In the genomic region with DNA sequence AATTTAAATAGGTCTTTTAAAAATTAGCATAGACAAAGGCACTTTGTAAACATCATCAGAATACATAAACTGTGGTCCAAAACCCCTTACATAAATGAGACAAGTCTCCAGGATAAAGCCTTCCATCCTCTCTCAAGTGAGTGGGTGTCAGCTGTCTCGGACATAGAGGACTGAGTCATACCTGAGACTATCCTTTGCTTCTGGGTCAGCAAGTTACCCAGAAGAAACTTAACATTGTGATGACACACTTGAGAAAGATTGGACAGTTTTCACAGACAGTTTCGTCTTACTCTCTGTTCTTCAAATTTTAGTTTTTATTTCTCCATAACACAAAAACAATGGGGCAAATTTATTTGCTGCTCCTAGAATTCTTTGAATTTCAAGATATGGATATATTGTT, we compare ENCODE assay signal across 10 cellular contexts.
A peak's percentile ranks its signal among the peaks of the same experiment; 100 is the strongest.
DNase-seq lines count a peak whose midpoint lies in the region; ATAC-seq, FAIRE-seq and TF ChIP-seq lines count a peak whose summit lies in the region.
"Had no signal": no experiment of that assay in that cellular context is flagged by ENCODE, and none has a peak within 500 bp of the region (broad histone marks: within the 10 kb centered on the region; RNA-seq: fewer than 3 reads in every experiment).

No MANE protein-coding gene starts in this region.

- CTCF ChIA-PET in AG04449 (lab: Yijun Ruan, JAX) = no interaction called here

- H3K9me3 ChIP-seq in kidney (ENCODE audit: control insufficient read depth in 1 of 2, low read length in 2 of 2) (peaks cover 0 to 6% of the 10 kb centered on the region in 2 donors), SJCRH30 (replicated peaks) (no peaks in the 10 kb centered on the region)
- H3K9me3 ChIP-seq: BLaER1 had no signal

- DNase-seq in AG04449 (ENCODE audit: low read depth, low spot score) = peak; percentile 28
- DNase-seq in dedifferentiated amniotic fluid mesenchymal stem cell (ENCODE audit: extremely low spot score) = peak; percentile 48
- no peak for DNase-seq in kidney
- DNase-seq in NCI-H1930 (lab: John Stamatoyannopoulos, UW) = no peak
- no peak for DNase-seq in SJCRH30
- DNase-seq in hippocampal formation (lab: John Stamatoyannopoulos, UW) = no peak
- DNase-seq: NCI-H1694 had no signal

- FAIRE-seq in kidney (lab: Jason Lieb, UNC) = no peak

- H3K4me3 ChIP-seq in AG04449 (ENCODE audit: low read depth, low read length) (no peak overlapping the region), kidney (ENCODE audit: low read length in 2 of 2) (no peak overlapping the region), SJCRH30 (no peak overlapping the region)
- H3K4me3 ChIP-seq: BLaER1 had no signal

- ATAC-seq in GM19395 (IDR thresholded peaks at IDR 0.05; ENCODE audit: unreplicated experiment) = peak; percentile 90
- ATAC-seq in HG03108 (IDR thresholded peaks at IDR 0.05; ENCODE audit: unreplicated experiment) = peak; percentile 54

- H3K4me1 ChIP-seq in kidney (ENCODE audit: control insufficient read depth in 1 of 2, insufficient read depth in 1 of 2, low read depth in 1 of 2, low read length in 2 of 2) (peaks cover 3 to 4% of the 10 kb centered on the region in 2 donors), SJCRH30 (no peaks in the 10 kb centered on the region)
- H3K4me1 ChIP-seq: BLaER1 had no signal

- H3K27me3 ChIP-seq in SJCRH30 = no peaks in the 10 kb centered on the region
- H3K27me3 ChIP-seq: BLaER1 had no signal

- no peaks in the 10 kb centered on the region for H3K36me3 ChIP-seq in kidney (ENCODE audit: control insufficient read depth in 1 of 2, insufficient read depth in 2 of 2, low read length in 2 of 2)
- H3K36me3 ChIP-seq in SJCRH30 = no peaks in the 10 kb centered on the region
- H3K36me3 ChIP-seq: BLaER1 had no signal

- POLR2A ChIA-PET in AG04449 (lab: Yijun Ruan, JAX) = no interaction called here

- no peak overlapping the region for H3K9ac ChIP-seq in kidney (ENCODE audit: low read length in 2 of 2)
- H3K9ac ChIP-seq: BLaER1 had no signal

- intact Hi-C loops in kidney (cut with DNase I) = no loop called here

- TF ChIP-seq CTCF in AG04449 (IDR thresholded peaks at IDR 0.05; ENCODE audit: insufficient read depth, low read length, missing control alignments) (no peak), kidney (IDR thresholded peaks at IDR 0.05; ENCODE audit: borderline replicate concordance, extremely low read depth, insufficient read depth) (no peak)

- H3K27ac ChIP-seq in kidney (ENCODE audit: low read depth in 2 of 2, low read length in 2 of 2) = no peak overlapping the region
- no peak overlapping the region for H3K27ac ChIP-seq in SJCRH30
- H3K27ac ChIP-seq: BLaER1 had no signal

Comparison
In these comparisons a context has a peak if more than half of its experiments do, and no peak if none do; other contexts are left out.
1. DNase-seq: peak in AG04449 (single experiment) and dedifferentiated amniotic fluid mesenchymal stem cell (single experiment); none in kidney (single experiment), NCI-H1930 (0 of 2), SJCRH30 (0 of 2) and hippocampal formation (0 of 2).